ENCODE assay signal across 7 cellular contexts in the genomic region with DNA sequence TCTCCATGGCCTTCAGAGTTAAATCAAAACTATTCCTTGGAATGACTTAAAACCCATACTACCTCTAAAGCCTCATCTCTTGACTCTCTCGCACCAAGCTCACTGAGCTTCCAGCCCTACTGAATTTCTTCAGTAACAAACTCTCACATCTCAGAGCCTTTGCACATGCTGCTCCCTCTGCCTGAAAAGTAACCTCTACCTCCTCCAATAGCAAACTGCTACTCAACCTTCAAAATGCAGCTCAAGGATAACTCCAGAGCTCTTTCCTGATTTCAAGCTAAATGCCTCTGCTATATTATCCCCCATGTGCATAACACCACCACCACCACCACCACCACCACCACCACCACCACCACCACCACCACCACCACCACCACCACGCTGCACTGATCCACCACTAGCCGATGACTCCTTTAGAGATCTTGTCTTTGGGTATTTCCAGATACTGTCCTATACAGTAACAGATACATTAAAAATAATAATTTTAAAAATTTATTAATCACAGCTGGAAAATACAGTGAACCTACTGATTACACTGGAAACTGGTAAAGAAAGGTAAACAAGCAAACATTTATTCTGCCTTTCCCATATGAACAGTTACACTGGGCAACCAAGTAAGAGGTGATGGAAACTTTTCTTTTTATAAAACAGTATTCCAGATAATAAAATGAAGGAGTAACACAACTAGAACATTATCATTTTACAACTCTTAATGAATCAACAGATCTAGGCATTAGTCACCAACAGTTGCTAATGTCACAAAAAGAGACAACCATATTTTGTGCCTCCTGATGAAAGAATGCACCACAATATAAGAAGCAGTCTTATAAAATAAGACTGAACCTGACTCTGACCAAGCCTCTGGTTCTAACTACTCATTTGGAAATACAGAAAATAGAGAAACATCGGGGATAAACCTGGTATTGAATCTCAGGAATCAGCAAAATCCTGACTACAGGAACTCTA. TPM values are rescaled to one million over a fixed set of nuclear protein-coding genes. Genes with fewer than 3 reads are reported as not detected.
DNase-seq lines count a peak whose midpoint lies in the region; ATAC-seq, FAIRE-seq and TF ChIP-seq lines count a peak whose summit lies in the region.
"Not testable (repeated sequence)": the region's sequence is repeated elsewhere in the genome, so short reads cannot be mapped to it uniquely, and the experiment has no call there.

No MANE protein-coding gene starts in this region.

- intact Hi-C loops in CD4-positive, alpha-beta T cell (cut with DNase I, micrococcal nuclease), result loop anchor here in 1 of 2 experiments (5.0 kb wide), 1 partner anchor 38 kb away; no protein-coding TSS in a partner anchor
- intact Hi-C loops in activated CD8-positive, alpha-beta T cell treated with anti-CD3 and anti-CD28 coated beads for 36 hours (cut with micrococcal nuclease); K562 (cut with micrococcal nuclease): not testable (repeated sequence)

- BruUV-seq in K562 (replicated peaks; lab: Mats Ljungman, UMichigan), result not testable (repeated sequence)

- peaks cover 17% of the 10 kb centered on the region; the same call in 1 of the 2 replicates for H4K20me1 ChIP-seq in K562 (replicated peaks; ENCODE audit: control insufficient read depth, insufficient read depth, low read length)

- H3K27me3 Mint-ChIP-seq in CD4-positive, alpha-beta T cell; activated CD8-positive, alpha-beta T cell treated with anti-CD3 and anti-CD28 coated beads for 36 hours; natural killer cell treated with Interleukin-12 subunit alpha and Interleukin-12 subunit beta and Interleukin-15 and Interleukin-18, amount 100 ng/mL, for 72 hours: not testable (repeated sequence)

- H3K9me3 Mint-ChIP-seq in CD4-positive, alpha-beta T cell; activated CD8-positive, alpha-beta T cell treated with anti-CD3 and anti-CD28 coated beads for 36 hours; natural killer cell treated with Interleukin-12 subunit alpha and Interleukin-12 subunit beta and Interleukin-15 and Interleukin-18, amount 100 ng/mL, for 72 hours; stimulated activated effector memory CD8-positive, alpha-beta T cell treated with anti-CD3 and anti-CD28 coated beads, Interleukin-12 subunit alpha, Interleukin-12 subunit beta, amount 100 ng/mL, for 72 hours: not testable (repeated sequence)

- not testable (repeated sequence) for TF ChIP-seq POLR2A in K562 (conservative IDR thresholded peaks at IDR 0.05)

- not testable (repeated sequence) for TF ChIP-seq CTCF in CD4-positive, alpha-beta T cell (IDR thresholded peaks at IDR 0.05); activated CD8-positive, alpha-beta T cell treated with anti-CD3 and anti-CD28 coated beads for 36 hours (IDR thresholded peaks at IDR 0.05); K562 (IDR thresholded peaks at IDR 0.05 in 2 of 3, conservative IDR thresholded peaks at IDR 0.05 in 1 of 3; ENCODE audit: insufficient read depth in 2 of 3, low read depth in 1 of 3, low read length in 3 of 3)

- 39% methylated on average over 4 of the region's 4 CpGs for WGBS in K562 (ENCODE audit: insufficient coverage, low coverage, missing lambda C conversion rate)

- POLR2A ChIA-PET in CD4-positive, alpha-beta T cell (lab: Charles Lee); activated CD8-positive, alpha-beta T cell treated with anti-CD3 and anti-CD28 coated beads for 36 hours (lab: Charles Lee): not testable (repeated sequence)
- POLR2A ChIA-PET in K562 (lab: Yijun Ruan, JAX), result interaction anchor here (0.6 kb wide), 1 partner anchor 79 kb away, joined by 3 read pairs; no protein-coding TSS in a partner anchor

- H3K9ac ChIP-seq in K562 (ENCODE audit: insufficient read depth in 1 of 2, low read depth in 2 of 2, low read length in 2 of 2), result not testable (repeated sequence)

- H3K4me3 ChIP-seq in K562, result not testable (repeated sequence)

- CTCF ChIA-PET in CD4-positive, alpha-beta T cell (lab: Charles Lee); activated CD8-positive, alpha-beta T cell treated with anti-CD3 and anti-CD28 coated beads for 36 hours (lab: Charles Lee); K562 (lab: Yijun Ruan, JAX; ENCODE audit: low intra/inter-chr PET ratio): not testable (repeated sequence)

- TF ChIP-seq EP300 in K562 (IDR thresholded peaks at IDR 0.05; ENCODE audit: low read length), result not testable (repeated sequence)

- FAIRE-seq in K562 (lab: Jason Lieb, UNC), result not testable (repeated sequence)
- peak; percentile 23 for FAIRE-seq in frontal cortex (lab: Jason Lieb, UNC)

- not testable (repeated sequence) for H3K9me3 ChIP-seq in CD4-positive, alpha-beta T cell (ENCODE audit: control insufficient read depth, low read length); K562 (replicated peaks; ENCODE audit: control insufficient read depth, insufficient read depth, low read depth, low read length)

- not testable (repeated sequence) for H3K36me3 Mint-ChIP-seq in CD4-positive, alpha-beta T cell (ENCODE audit: low read depth); activated CD8-positive, alpha-beta T cell treated with anti-CD3 and anti-CD28 coated beads for 36 hours (ENCODE audit: low read depth); natural killer cell treated with Interleukin-12 subunit alpha and Interleukin-12 subunit beta and Interleukin-15 and Interleukin-18, amount 100 ng/mL, for 72 hours; stimulated activated effector memory CD8-positive, alpha-beta T cell treated with anti-CD3 and anti-CD28 coated beads, Interleukin-12 subunit alpha, Interleukin-12 subunit beta, amount 100 ng/mL, for 72 hours

- H2AFZ ChIP-seq in K562 (ENCODE audit: low read depth, low read length), result not testable (repeated sequence)

- in situ Hi-C loops in K562 (cut with MboI), result not testable (repeated sequence)

- DNase-seq in CD4-positive, alpha-beta T cell; activated CD8-positive, alpha-beta T cell treated with anti-CD3 and anti-CD28 coated beads for 36 hours; K562 (ENCODE audit: extremely low read depth in 1 of 4, low spot score in 3 of 4); frontal cortex (ENCODE audit: low spot score in 2 of 2); natural killer cell treated with Interleukin-12 subunit alpha and Interleukin-12 subunit beta and Interleukin-15 and Interleukin-18, amount 100 ng/mL, for 72 hours (ENCODE audit: low spot score); stimulated activated effector memory CD8-positive, alpha-beta T cell treated with anti-CD3 and anti-CD28 coated beads, Interleukin-12 subunit alpha, Interleukin-12 subunit beta, amount 100 ng/mL, for 72 hours (ENCODE audit: low spot score in 2 of 2): not testable (repeated sequence)
- peak; percentile 41 for DNase-seq in M059J (ENCODE audit: low read depth)

- H3K36me3 ChIP-seq in K562 (ENCODE audit: control insufficient read depth, insufficient read depth, low read length), result not testable (repeated sequence)

- not testable (repeated sequence) for H3K4me2 ChIP-seq in K562 (ENCODE audit: insufficient read depth, low read length)

- H3K27ac ChIP-seq in CD4-positive, alpha-beta T cell (ENCODE audit: low read depth, low read length); K562 (ENCODE audit: extremely low read depth, low read depth, low read length): not testable (repeated sequence)

- peak overlapping the region; percentile 28 for H3K4me3 Mint-ChIP-seq in CD4-positive, alpha-beta T cell
- H3K4me3 Mint-ChIP-seq in activated CD8-positive, alpha-beta T cell treated with anti-CD3 and anti-CD28 coated beads for 36 hours; natural killer cell treated with Interleukin-12 subunit alpha and Interleukin-12 subunit beta and Interleukin-15 and Interleukin-18, amount 100 ng/mL, for 72 hours; stimulated activated effector memory CD8-positive, alpha-beta T cell treated with anti-CD3 and anti-CD28 coated beads, Interleukin-12 subunit alpha, Interleukin-12 subunit beta, amount 100 ng/mL, for 72 hours: not testable (repeated sequence)

- not testable (repeated sequence) for ATAC-seq in CD4-positive, alpha-beta T cell (ENCODE audit: poor library complexity)
- ATAC-seq in activated CD8-positive, alpha-beta T cell treated with anti-CD3 and anti-CD28 coated beads for 36 hours, result peak; percentile 20
- peak; percentile 29 for ATAC-seq in K562
- ATAC-seq in natural killer cell treated with Interleukin-12 subunit alpha and Interleukin-12 subunit beta and Interleukin-15 and Interleukin-18, amount 100 ng/mL, for 72 hours, result peak; percentile 44 to 49
- peak; percentile 55 for ATAC-seq in stimulated activated effector memory CD8-positive, alpha-beta T cell treated with anti-CD3 and anti-CD28 coated beads, Interleukin-12 subunit alpha, Interleukin-12 subunit beta, amount 100 ng/mL, for 72 hours

- peaks cover 19% of the 10 kb centered on the region for H3K4me1 Mint-ChIP-seq in CD4-positive, alpha-beta T cell (ENCODE audit: low read depth)
- H3K4me1 Mint-ChIP-seq in activated CD8-positive, alpha-beta T cell treated with anti-CD3 and anti-CD28 coated beads for 36 hours (ENCODE audit: low read depth), result peaks cover 13% of the 10 kb centered on the region
- H3K4me1 Mint-ChIP-seq in natural killer cell treated with Interleukin-12 subunit alpha and Interleukin-12 subunit beta and Interleukin-15 and Interleukin-18, amount 100 ng/mL, for 72 hours (ENCODE audit: low read depth in 2 of 2), result peaks cover 10 to 18% of the 10 kb centered on the region in 2 donors
- peaks cover 21% of the 10 kb centered on the region for H3K4me1 Mint-ChIP-seq in stimulated activated effector memory CD8-positive, alpha-beta T cell treated with anti-CD3 and anti-CD28 coated beads, Interleukin-12 subunit alpha, Interleukin-12 subunit beta, amount 100 ng/mL, for 72 hours

- not testable (repeated sequence) for H3K9me1 ChIP-seq in K562 (ENCODE audit: control insufficient read depth, insufficient read depth, low read length)

- peaks cover 6 to 14% of the 10 kb centered on the region in 2 experiments; a peak in 3 of 5 replicates for H3K4me1 ChIP-seq in K562 (replicated peaks in 1 of 2; ENCODE audit: control insufficient read depth in 2 of 2, insufficient read depth in 2 of 2, low read length in 2 of 2)

- not testable (repeated sequence) for H3K27me3 ChIP-seq in CD4-positive, alpha-beta T cell (ENCODE audit: control insufficient read depth, insufficient read depth, low read length); K562 (ENCODE audit: control insufficient read depth in 2 of 2, insufficient read depth in 2 of 2, low read length in 2 of 2)

- not testable (repeated sequence) for H3K27ac Mint-ChIP-seq in CD4-positive, alpha-beta T cell; activated CD8-positive, alpha-beta T cell treated with anti-CD3 and anti-CD28 coated beads for 36 hours; natural killer cell treated with Interleukin-12 subunit alpha and Interleukin-12 subunit beta and Interleukin-15 and Interleukin-18, amount 100 ng/mL, for 72 hours; stimulated activated effector memory CD8-positive, alpha-beta T cell treated with anti-CD3 and anti-CD28 coated beads, Interleukin-12 subunit alpha, Interleukin-12 subunit beta, amount 100 ng/mL, for 72 hours

- TF ChIP-seq RAD21 in K562 (CRISPR knock-in tag; conservative IDR thresholded peaks at IDR 0.05 in 1 of 2, IDR thresholded peaks at IDR 0.05 in 1 of 2), result not testable (repeated sequence)

- H3K79me2 ChIP-seq in K562 (ENCODE audit: control insufficient read depth, insufficient read depth, low read length), result peaks cover 87% of the 10 kb centered on the region

RNA-seq across cellular contexts. Expression of a gene that starts 51.3 kb away (rescaled TPM):
- total RNA-seq in CD4-positive, alpha-beta T cell, result 100 to 1,000 TPM; 113 to 118 TPM
- 9.7 and 18.9 TPM in 2 replicates for total RNA-seq in M059J (2014; rRNA removed; shearing (Covaris generic))
- 10 to 100 TPM; 48.5 to 52.8 TPM for total RNA-seq in activated CD8-positive, alpha-beta T cell treated with anti-CD3 and anti-CD28 coated beads for 36 hours
- total RNA-seq in K562 (2011; cell fraction: chromatin; rRNA removed; ENCODE audit: low replicate concordance), result 166 and 463 TPM in 2 replicates
- 68.5 and 102 TPM in 2 replicates for total RNA-seq in K562 (2011; cell fraction: nucleolus; rRNA removed)
- total RNA-seq in K562 (2011; cell fraction: nucleoplasm; rRNA removed), result 172 and 242 TPM in 2 replicates
- total RNA-seq in K562 (2014; rRNA removed) (28.5 and 35.6 TPM in 2 replicates), K562 (2014; rRNA removed; fragmentation: Illumina TruSeq; extraction: Trizol) (35.8 and 36.2 TPM in 2 replicates), K562 (2015; rRNA removed; fragmentation: Illumina TruSeq; extraction: Trizol) (34.4 and 36.6 TPM in 2 replicates), K562 (2021) (62.1 and 67.8 TPM in 2 replicates), frontal cortex (55.0 TPM)
- polyA plus RNA-seq in K562 (2011; rRNA removed) (18.3 and 18.9 TPM in 2 replicates), K562 (2014; fragmentation: Illumina TruSeq; extraction: Trizol) (27.1 and 27.3 TPM in 2 replicates), K562 (2014; fragmentation: Nextera tagmentation; extraction: Ambion mirVana) (10 to 100 TPM in 1 of 2 experiments, 1 to 10 TPM in 1; 4.9 to 13.0 TPM), K562 (2014; rRNA removed) (19.4 and 21.4 TPM in 2 replicates)
- polyA plus RNA-seq in K562 (2011; cell fraction: cytosol; rRNA removed), result 11.3 and 15.9 TPM in 2 replicates
- polyA plus RNA-seq in K562 (2011; cell fraction: nucleus; rRNA removed), result 55.9 and 66.9 TPM in 2 replicates
- polyA plus RNA-seq in K562 (2012), result 13.2 and 15.7 TPM in 2 replicates
- 118 and 126 TPM in 2 replicates for polyA minus RNA-seq in K562 (2011; rRNA and poly(A)+ RNA removed)
- 40.0 and 46.3 TPM in 2 replicates for polyA minus RNA-seq in K562 (2011; cell fraction: cytosol; rRNA and poly(A)+ RNA removed)
- polyA minus RNA-seq in K562 (2011; cell fraction: nucleus; rRNA and poly(A)+ RNA removed), result 89.1 and 146 TPM in 2 replicates
- 100 to 1,000 TPM in 1 of 2 donors, 10 to 100 TPM in 1; 71.2 to 105 TPM for total RNA-seq in natural killer cell treated with Interleukin-12 subunit alpha and Interleukin-12 subunit beta and Interleukin-15 and Interleukin-18, amount 100 ng/mL, for 72 hours
